In genomic region chr15:99174989-99175388, GRCh38 we compare ENCODE assay signal across 22 cellular contexts.
A peak's percentile ranks its signal among the peaks of the same experiment; 100 is the strongest.
DNase-seq lines count a peak whose midpoint lies in the region; ATAC-seq and TF ChIP-seq lines count a peak whose summit lies in the region.
"Had no signal": no experiment of that assay in that cellular context is flagged by ENCODE, and none has a peak within 500 bp of the region (broad histone marks: within the 10 kb centered on the region; RNA-seq: fewer than 3 reads in every experiment).

No MANE protein-coding gene starts in this region.

- no peak overlapping the region for H3K27ac ChIP-seq in foreskin keratinocyte
- H3K27ac ChIP-seq: A549, body of pancreas had no signal

- H3K27me3 ChIP-seq in foreskin keratinocyte, result no peaks in the 10 kb centered on the region
- H3K27me3 ChIP-seq: body of pancreas, dorsolateral prefrontal cortex had no signal

- TF ChIP-seq CTCF in foreskin keratinocyte (conservative IDR thresholded peaks at IDR 0.05), result no peak

- intact Hi-C loops in Right ventricle myocardium superior (cut with DNase I) (no loop called here), left ventricle myocardium superior (cut with micrococcal nuclease) (no loop called here), sciatic nerve (cut with DNase I) (no loop called here)

- DNase-seq in Right ventricle myocardium superior (no peak), left ventricle myocardium superior (no peak), iris pigment epithelial cell (ENCODE audit: low read depth) (peak; percentile 42), retina (peak; percentile 16), foreskin keratinocyte (no peak), sciatic nerve (ENCODE audit: low spot score) (no peak), DMS79 treated with DMSO at 0.1 percent for 48 hours (lab: John Stamatoyannopoulos, UW) (no peak)
- DNase-seq: activated CD4-positive, alpha-beta T cell treated with anti-CD3 and anti-CD28 coated beads, Interleukin-2, amount 50 U/mL, for 4 hours; activated naive CD4-positive, alpha-beta T cell treated with anti-CD3 and anti-CD28 coated beads, Interleukin-2, amount 50 U/mL, for 16 hours; activated T-cell treated with anti-CD3 and anti-CD28 coated beads for 4 hours; body of pancreas; dorsolateral prefrontal cortex; head of caudate nucleus; MV-4-11; NCI-H2081 treated with DMSO at 0.1 percent for 48 hours; NCI-H524; nucleus accumbens; SHP77; stimulated activated CD4-positive, alpha-beta T cell treated with anti-CD3 and anti-CD28 coated beads, Interleukin-4, amount 100 ng/mL, for 1 hour had no signal

- ATAC-seq in Right ventricle myocardium superior (ENCODE audit: poor library complexity), result peak; percentile 9
- no peak for ATAC-seq in left ventricle myocardium superior
- ATAC-seq in HG02642 (IDR thresholded peaks at IDR 0.05; ENCODE audit: poor library complexity, unreplicated experiment), result no peak
- ATAC-seq in foreskin keratinocyte, result no peak
- ATAC-seq in sciatic nerve, result no peak
- ATAC-seq: A549, body of pancreas, esophagus mucosa had no signal

- H3K4me1 ChIP-seq in foreskin keratinocyte, result no peaks in the 10 kb centered on the region
- H3K4me1 ChIP-seq: A549 had no signal

Comparison
In these comparisons a context has a peak if more than half of its experiments do, and no peak if none do; other contexts are left out.
1. DNase-seq: peak in iris pigment epithelial cell (single experiment) and retina (single experiment); none in Right ventricle myocardium superior (single experiment), left ventricle myocardium superior (single experiment), foreskin keratinocyte (0 of 2), sciatic nerve (single experiment) and DMS79 treated with DMSO at 0.1 percent for 48 hours (single experiment).